Comparison of ENCODE assay signal across 22 cellular contexts in genomic region chr20:19712737-19713260, GRCh38. TPM values are rescaled to one million over a fixed set of nuclear protein-coding genes. Genes with fewer than 3 reads are reported as not detected.
A peak's percentile ranks its signal among the peaks of the same experiment; 100 is the strongest.
DNase-seq lines count a peak whose midpoint lies in the region; ATAC-seq and TF ChIP-seq lines count a peak whose summit lies in the region.
"Had no signal": no experiment of that assay in that cellular context is flagged by ENCODE, and none has a peak within 500 bp of the region (broad histone marks: within the 10 kb centered on the region; RNA-seq: fewer than 3 reads in every experiment).

No MANE protein-coding gene starts in this region.

- DNase-seq in EH (ENCODE audit: low read depth) (peak; percentile 69), SW480 (ENCODE audit: low spot score) (peak; percentile 32), renal cortical epithelial cell (ENCODE audit: low read depth) (peak; percentile 77), aorta (no peak)
- DNase-seq in CD4-positive, alpha-beta memory T cell = no peak
- DNase-seq: activated CD4-positive, alpha-beta T cell treated with anti-CD3 and anti-CD28 coated beads for 4 hours; activated naive CD8-positive, alpha-beta T cell treated with anti-CD3 and anti-CD28 coated beads, Interleukin-2, amount 50 U/mL, for 24 hours; CD8-positive, alpha-beta T cell; central memory CD4-positive, alpha-beta T cell; GOT3; immature natural killer cell; KBM-7; lower lobe of right lung; MV-4-11; NCI-H2029 treated with DMSO at 0.1 percent for 48 hours; NCI-H446 treated with DMSO at 0.1 percent for 48 hours; stimulated activated CD4-positive, alpha-beta T cell treated with anti-CD3 and anti-CD28 coated beads, Interleukin-4, amount 100 ng/mL, for 4 hours; SW 1271 had no signal

- H3K4me1 ChIP-seq in gastroesophageal sphincter (peaks cover 8 to 57% (median 11%) of the 10 kb centered on the region in 3 donors), aorta (ENCODE audit: control insufficient read depth in 1 of 2, insufficient read depth in 2 of 2, low read length in 2 of 2) (no peaks in the 10 kb centered on the region)
- no peaks in the 10 kb centered on the region for H3K4me1 ChIP-seq in CD4-positive, alpha-beta memory T cell (ENCODE audit: insufficient read depth, low read length)
- H3K4me1 ChIP-seq: lower lobe of right lung, parathyroid adenoma had no signal

- CTCF ChIA-PET in CD4-positive, alpha-beta memory T cell (lab: Charles Lee; ENCODE audit: partially characterized antibody) = no interaction called here

- H3K27ac Mint-ChIP-seq in CD4-positive, alpha-beta memory T cell = no peak overlapping the region
- H3K27ac Mint-ChIP-seq: activated naive CD8-positive, alpha-beta T cell treated with anti-CD3 and anti-CD28 coated beads, Interleukin-2, amount 50 U/mL, for 24 hours; CD8-positive, alpha-beta T cell; immature natural killer cell had no signal

- H3K4me3 ChIP-seq in gastroesophageal sphincter (no peak overlapping the region), aorta (ENCODE audit: low read length in 2 of 2) (no peak overlapping the region)
- no peak overlapping the region for H3K4me3 ChIP-seq in CD4-positive, alpha-beta memory T cell (ENCODE audit: low read length in 2 of 2)
- H3K4me3 ChIP-seq: lower lobe of right lung had no signal

- peak; percentile 16 for TF ChIP-seq EP300 in gastroesophageal sphincter (IDR thresholded peaks at IDR 0.05)

- no peak for TF ChIP-seq POLR2A in gastroesophageal sphincter (IDR thresholded peaks at IDR 0.05)

- ATAC-seq in gastroesophageal sphincter = peak; percentile 90
- ATAC-seq in GM19397 (IDR thresholded peaks at IDR 0.05; ENCODE audit: unreplicated experiment) = no peak
- no peak for ATAC-seq in aorta (ENCODE audit: low FRiP score)
- ATAC-seq: activated naive CD8-positive, alpha-beta T cell treated with anti-CD3 and anti-CD28 coated beads, Interleukin-2, amount 50 U/mL, for 24 hours; CD8-positive, alpha-beta T cell; lower lobe of right lung; Right ventricle myocardium inferior had no signal

- TF ChIP-seq CTCF in gastroesophageal sphincter (IDR thresholded peaks at IDR 0.05) = no peak

- H3K4me3 Mint-ChIP-seq in CD4-positive, alpha-beta memory T cell = no peak overlapping the region
- H3K4me3 Mint-ChIP-seq: activated naive CD8-positive, alpha-beta T cell treated with anti-CD3 and anti-CD28 coated beads, Interleukin-2, amount 50 U/mL, for 24 hours; CD8-positive, alpha-beta T cell; immature natural killer cell had no signal

- H3K36me3 ChIP-seq in gastroesophageal sphincter (no peaks in the 10 kb centered on the region), aorta (ENCODE audit: control insufficient read depth in 1 of 2, insufficient read depth in 2 of 2, low read length in 1 of 2) (no peaks in the 10 kb centered on the region)
- H3K36me3 ChIP-seq in CD4-positive, alpha-beta memory T cell (ENCODE audit: insufficient read depth, low read length) = no peaks in the 10 kb centered on the region
- H3K36me3 ChIP-seq: lower lobe of right lung had no signal

- 6 to 34% methylated on average over 2 to 4 of the region's 4 CpGs for WGBS in gastroesophageal sphincter (ENCODE audit: low coverage in 1 of 2), 2 donors
- WGBS in aorta, 2 donors = 57 to 72% methylated on average over 4 of the region's 4 CpGs

- H3K9me3 ChIP-seq in gastroesophageal sphincter (no peaks in the 10 kb centered on the region), aorta (ENCODE audit: control insufficient read depth, low read length) (no peaks in the 10 kb centered on the region)
- no peaks in the 10 kb centered on the region for H3K9me3 ChIP-seq in CD4-positive, alpha-beta memory T cell (ENCODE audit: control insufficient read depth in 1 of 2, low read length in 2 of 2)
- H3K9me3 ChIP-seq: lower lobe of right lung had no signal

- H3K27ac ChIP-seq in gastroesophageal sphincter (peak overlapping the region in 3 of 4 donors; percentile 11 to 67 (median 57)), aorta (ENCODE audit: low read depth in 1 of 2, low read length in 2 of 2) (no peak overlapping the region)
- H3K27ac ChIP-seq in CD4-positive, alpha-beta memory T cell (ENCODE audit: low read depth, low read length) = no peak overlapping the region
- H3K27ac ChIP-seq: lower lobe of right lung, parathyroid adenoma had no signal

- POLR2A ChIA-PET in CD4-positive, alpha-beta memory T cell (lab: Charles Lee; ENCODE audit: partially characterized antibody) = no interaction called here

- no peaks in the 10 kb centered on the region for H3K36me3 Mint-ChIP-seq in CD4-positive, alpha-beta memory T cell
- H3K36me3 Mint-ChIP-seq: CD8-positive, alpha-beta T cell; immature natural killer cell had no signal

- H3K4me1 Mint-ChIP-seq in CD4-positive, alpha-beta memory T cell = no peaks in the 10 kb centered on the region
- H3K4me1 Mint-ChIP-seq: activated naive CD8-positive, alpha-beta T cell treated with anti-CD3 and anti-CD28 coated beads, Interleukin-2, amount 50 U/mL, for 24 hours; immature natural killer cell had no signal

- H3K9me3 Mint-ChIP-seq in CD4-positive, alpha-beta memory T cell = peaks cover 0 to 26% (median 11%) of the 10 kb centered on the region in 8 donors
- H3K9me3 Mint-ChIP-seq: activated naive CD8-positive, alpha-beta T cell treated with anti-CD3 and anti-CD28 coated beads, Interleukin-2, amount 50 U/mL, for 24 hours had no signal

- H3K27me3 ChIP-seq in gastroesophageal sphincter (no peaks in the 10 kb centered on the region), aorta (ENCODE audit: control insufficient read depth in 1 of 2, insufficient read depth in 2 of 2, low read length in 1 of 2) (no peaks in the 10 kb centered on the region)
- H3K27me3 ChIP-seq in CD4-positive, alpha-beta memory T cell (ENCODE audit: insufficient read depth, low read length) = no peaks in the 10 kb centered on the region

- intact Hi-C loops in CD4-positive, alpha-beta memory T cell (cut with micrococcal nuclease) = no loop called here
- intact Hi-C loops in aorta (cut with DNase I) = no loop called here

- H3K27me3 Mint-ChIP-seq in CD4-positive, alpha-beta memory T cell = peaks cover 2 to 5% of the 10 kb centered on the region in 2 donors

RNA-seq across cellular contexts. Expression of gene RIN2, which starts 45.3 kb away (rescaled TPM):
- total RNA-seq in gastroesophageal sphincter (10 to 100 TPM; 44.7 to 89.5 (median 54.8) TPM), renal cortical epithelial cell (56.1 and 80.6 TPM in 2 replicates), aorta (100 to 1,000 TPM in 1 of 2 donors, 10 to 100 TPM in 1; 67.0 to 128 TPM)
- under 1 TPM; 0.72 to 0.73 TPM for total RNA-seq in CD4-positive, alpha-beta memory T cell
- polyA plus RNA-seq in CD4-positive, alpha-beta memory T cell = not detected
- polyA plus RNA-seq in aorta = 10 to 100 TPM; 17.0 to 24.7 TPM
- total RNA-seq: CD8-positive, alpha-beta T cell had no signal
- polyA plus RNA-seq: immature natural killer cell had no signal

Comparison
In these comparisons a context has a peak if more than half of its experiments do, and no peak if none do; other contexts are left out.
1. DNase-seq: peak in EH (single experiment), SW480 (single experiment) and renal cortical epithelial cell (single experiment); none in CD4-positive, alpha-beta memory T cell (0 of 5) and aorta (0 of 2).
2. H3K27ac ChIP-seq: peak in gastroesophageal sphincter (3 of 4); none in CD4-positive, alpha-beta memory T cell (single experiment) and aorta (0 of 2).
3. RNA of gene RIN2, which starts 45.3 kb away (total RNA-seq): 67.0 to 128 TPM in aorta, 56.1 to 80.6 TPM in renal cortical epithelial cell and 44.7 to 89.5 TPM in gastroesophageal sphincter; 0.72 to 0.73 TPM in CD4-positive, alpha-beta memory T cell; every median in the first group is over 10 times any median in the second.